ENCODE assay signal across 10 cellular contexts in genomic region chr11:130212431-130212961, GRCh38. TPM values are rescaled to one million over a fixed set of nuclear protein-coding genes. Genes with fewer than 3 reads are reported as not detected.
DNase-seq lines count a peak whose midpoint lies in the region; ATAC-seq, FAIRE-seq and TF ChIP-seq lines count a peak whose summit lies in the region.
"Had no signal": no experiment of that assay in that cellular context is flagged by ENCODE, and none has a peak within 500 bp of the region (broad histone marks: within the 10 kb centered on the region; RNA-seq: fewer than 3 reads in every experiment).

No MANE protein-coding gene starts in this region.

- H2AK5ac ChIP-seq in trophoblast cell (ENCODE audit: low read length): no peak overlapping the region

- ATAC-seq in GM18909 (IDR thresholded peaks at IDR 0.05; ENCODE audit: poor library complexity, unreplicated experiment): peak; percentile 28
- ATAC-seq in HG03460 (IDR thresholded peaks at IDR 0.05; ENCODE audit: unreplicated experiment): no peak
- ATAC-seq in GM19324 (IDR thresholded peaks at IDR 0.05; ENCODE audit: low FRiP score, unreplicated experiment): no peak

- WGBS in spleen, 5 donors: 71 to 81% (median 77%) methylated on average over 9 to 11 of the region's 11 CpGs
- WGBS in trophoblast cell (ENCODE audit: extremely low coverage, insufficient coverage, insufficient read length): no CpG with 5 or more reads among the region's 11 CpGs

- H3K27me3 ChIP-seq in OCI-LY1 (ENCODE audit: insufficient read depth, low read length) (no peaks in the 10 kb centered on the region), spleen (replicated peaks in 1 of 7) (peaks cover 0 to 14% (median 0%) of the 10 kb centered on the region in 7 donors), trophoblast cell (ENCODE audit: insufficient read depth, low read length) (no peaks in the 10 kb centered on the region)

- no peaks in the 10 kb centered on the region for H3K79me1 ChIP-seq in trophoblast cell (ENCODE audit: low read length)

- no peak overlapping the region for H3K4me2 ChIP-seq in OCI-LY1 (ENCODE audit: low read length)
- H3K4me2 ChIP-seq in trophoblast cell (ENCODE audit: low read length): no peak overlapping the region

- no peak overlapping the region for H2BK120ac ChIP-seq in trophoblast cell (ENCODE audit: insufficient read depth, low read length, poor library complexity)

- FAIRE-seq in frontal cortex (lab: Jason Lieb, UNC): no peak

- no peak overlapping the region for H3K4ac ChIP-seq in trophoblast cell (ENCODE audit: low read depth, low read length)

- TF ChIP-seq POLR2A in spleen (IDR thresholded peaks at IDR 0.05): no peak

- DNase-seq in frontal cortex (ENCODE audit: low spot score in 2 of 2) (peak; percentile 21 to 30), spleen (peak; percentile 74), trophoblast cell (no peak)

- H3F3A ChIP-seq in OCI-LY1 (ENCODE audit: insufficient read depth, low read length): no peaks in the 10 kb centered on the region

- H4K20me1 ChIP-seq in OCI-LY1 (ENCODE audit: insufficient read depth, low read length): no peaks in the 10 kb centered on the region

- no peak overlapping the region for H3K9ac ChIP-seq in OCI-LY1 (ENCODE audit: low read length)
- H3K9ac ChIP-seq in trophoblast cell (ENCODE audit: low read length): no peak overlapping the region

- no peaks in the 10 kb centered on the region for H3K9me3 ChIP-seq in OCI-LY1 (ENCODE audit: low read length)
- no peaks in the 10 kb centered on the region for H3K9me3 ChIP-seq in spleen
- H3K9me3 ChIP-seq in trophoblast cell (ENCODE audit: insufficient read depth, low read depth, low read length): peaks cover 3% of the 10 kb centered on the region
- H3K9me3 ChIP-seq: tibial nerve had no signal

- H3K4me3 ChIP-seq in OCI-LY1 (ENCODE audit: low read depth, low read length, poor library complexity, severe bottlenecking): no peak overlapping the region
- peak overlapping the region in 1 of 8 donors; percentile 36 for H3K4me3 ChIP-seq in spleen
- no peak overlapping the region for H3K4me3 ChIP-seq in trophoblast cell (ENCODE audit: low read depth, low read length)
- H3K4me3 ChIP-seq: PC-9, tibial nerve had no signal

- H3K36me3 ChIP-seq in OCI-LY1 (ENCODE audit: insufficient read depth, low read length) (peaks cover 61% of the 10 kb centered on the region), spleen (peaks cover 0 to 23% (median 0%) of the 10 kb centered on the region in 6 donors), trophoblast cell (ENCODE audit: control insufficient read depth in 1 of 2, insufficient read depth in 2 of 2, low read length in 2 of 2) (no peaks in the 10 kb centered on the region)
- H3K36me3 ChIP-seq: tibial nerve had no signal

- H2BK12ac ChIP-seq in trophoblast cell (ENCODE audit: low read length): no peak overlapping the region

- H4K12ac ChIP-seq in trophoblast cell (ENCODE audit: low read depth, low read length): no peak overlapping the region

- intact Hi-C loops in spleen (cut with DNase I; ENCODE audit: low total_unique reads): loop anchor here (10.0 kb wide), 1 partner anchor 212 kb away; the partner anchor contains the start of gene ADAMTS8

- TF ChIP-seq CTCF in OCI-LY1 (IDR thresholded peaks at IDR 0.05; ENCODE audit: low read length) (no peak), spleen (IDR thresholded peaks at IDR 0.05 in 8 of 11, conservative IDR thresholded peaks at IDR 0.05 in 3 of 11) (no peak)

- no peak overlapping the region for H4K91ac ChIP-seq in trophoblast cell (ENCODE audit: low read depth, low read length)

- H4K8ac ChIP-seq in trophoblast cell (ENCODE audit: low read depth, low read length): no peak overlapping the region

- H3K14ac ChIP-seq in trophoblast cell (ENCODE audit: low read length): no peak overlapping the region

- no peak overlapping the region for H3K18ac ChIP-seq in trophoblast cell (ENCODE audit: low read length)

- H2AFZ ChIP-seq in OCI-LY1 (ENCODE audit: low read length) (no peak overlapping the region), trophoblast cell (ENCODE audit: insufficient read depth, low read length, poor library complexity) (no peak overlapping the region)
- H2AFZ ChIP-seq: PC-9 had no signal

- no peaks in the 10 kb centered on the region for H3K9me2 ChIP-seq in OCI-LY1 (ENCODE audit: low read depth, low read length)

- no peak overlapping the region for H3K23ac ChIP-seq in trophoblast cell (ENCODE audit: low read length)

- H3K27ac ChIP-seq in OCI-LY1 (ENCODE audit: low read depth, low read length, poor library complexity, severe bottlenecking) (peak overlapping the region; percentile 28), spleen (no peak overlapping the region), trophoblast cell (ENCODE audit: low read depth, low read length) (no peak overlapping the region)
- H3K27ac ChIP-seq: PC-9, tibial nerve had no signal

- H3K4me1 ChIP-seq in OCI-LY1 (ENCODE audit: insufficient read depth, low read length, severe bottlenecking) (peaks cover 6% of the 10 kb centered on the region), spleen (peaks cover 0 to 9% (median 8%) of the 10 kb centered on the region in 6 donors), trophoblast cell (ENCODE audit: control insufficient read depth in 1 of 2, insufficient read depth in 2 of 2, low read length in 2 of 2) (peaks cover 8 to 10% of the 10 kb centered on the region in 2 experiments)

- no peak overlapping the region for H2BK5ac ChIP-seq in trophoblast cell (ENCODE audit: low read depth, low read length, poor library complexity)

- H3K79me2 ChIP-seq in OCI-LY1 (ENCODE audit: insufficient read depth, low read length) (no peaks in the 10 kb centered on the region), trophoblast cell (ENCODE audit: control insufficient read depth, insufficient read depth, low read length, poor library complexity) (no peaks in the 10 kb centered on the region)

RNA-seq across cellular contexts. Expression of gene ST14, which starts 52.9 kb away (rescaled TPM):
- total RNA-seq in frontal cortex: not detected
- total RNA-seq in spleen: 10 to 100 TPM in 6 of 7 donors, 1 to 10 TPM in 1; 7.1 to 20.2 (median 12.5) TPM
- polyA plus RNA-seq in spleen: 10 to 100 TPM; 10.7 to 25.9 (median 12.5) TPM
- 8.4 and 11.2 TPM in 2 replicates for polyA plus RNA-seq in trophoblast cell (2013)
- total RNA-seq: Daoy had no signal

Comparison
In these comparisons a context has a peak if more than half of its experiments do, and no peak if none do; other contexts are left out.
1. DNase-seq: peak in frontal cortex (2 of 2) and spleen (single experiment); none in trophoblast cell (0 of 2).